In the genomic region with DNA sequence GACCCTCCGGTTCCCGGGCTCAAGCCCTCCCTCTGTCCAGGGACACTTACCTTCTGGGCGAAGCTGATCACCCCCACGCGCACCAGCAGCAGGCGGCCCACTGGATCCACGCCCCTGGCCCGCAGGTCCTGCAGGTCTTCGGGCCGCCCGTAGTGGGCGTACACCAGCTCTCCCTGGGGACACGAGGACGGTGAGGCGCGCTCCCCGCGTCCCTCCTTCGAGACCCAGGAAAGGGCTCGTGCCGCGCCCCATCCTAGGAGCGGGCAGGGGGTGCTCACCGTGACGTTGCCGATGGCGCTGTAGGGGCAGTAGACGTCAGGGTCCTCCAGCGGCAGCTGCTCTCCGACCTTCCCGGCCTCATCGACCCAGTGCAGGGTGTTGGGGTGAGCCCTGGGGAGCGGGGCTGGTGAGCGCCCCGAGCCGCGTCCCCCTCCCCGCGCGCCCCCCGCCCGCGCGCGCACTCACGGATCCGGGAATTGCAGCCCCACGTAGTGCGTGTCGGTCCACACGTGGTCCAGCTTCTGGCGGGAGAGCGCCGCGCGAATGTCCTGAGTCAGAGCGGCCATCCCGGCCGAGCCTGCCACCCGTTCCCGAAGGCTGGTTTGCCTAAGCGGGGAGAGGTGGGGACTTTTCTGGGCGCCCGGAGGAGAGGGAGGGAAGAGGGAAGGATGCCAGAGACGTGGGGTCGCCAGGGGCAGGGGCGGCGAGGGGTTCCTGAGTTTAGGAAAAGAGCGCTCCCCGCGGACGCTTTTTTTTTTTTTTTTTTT, we compare ENCODE assay signal across 1 cellular context.
TF ChIP-seq lines count a peak whose summit lies in the region.

No MANE protein-coding gene starts in this region.

TF ChIP-seq in GM12878, 131 proteins besides CTCF, POLR2A, EP300 and RAD21 (continues in another document):
- TF ChIP-seq, protein P1, sequence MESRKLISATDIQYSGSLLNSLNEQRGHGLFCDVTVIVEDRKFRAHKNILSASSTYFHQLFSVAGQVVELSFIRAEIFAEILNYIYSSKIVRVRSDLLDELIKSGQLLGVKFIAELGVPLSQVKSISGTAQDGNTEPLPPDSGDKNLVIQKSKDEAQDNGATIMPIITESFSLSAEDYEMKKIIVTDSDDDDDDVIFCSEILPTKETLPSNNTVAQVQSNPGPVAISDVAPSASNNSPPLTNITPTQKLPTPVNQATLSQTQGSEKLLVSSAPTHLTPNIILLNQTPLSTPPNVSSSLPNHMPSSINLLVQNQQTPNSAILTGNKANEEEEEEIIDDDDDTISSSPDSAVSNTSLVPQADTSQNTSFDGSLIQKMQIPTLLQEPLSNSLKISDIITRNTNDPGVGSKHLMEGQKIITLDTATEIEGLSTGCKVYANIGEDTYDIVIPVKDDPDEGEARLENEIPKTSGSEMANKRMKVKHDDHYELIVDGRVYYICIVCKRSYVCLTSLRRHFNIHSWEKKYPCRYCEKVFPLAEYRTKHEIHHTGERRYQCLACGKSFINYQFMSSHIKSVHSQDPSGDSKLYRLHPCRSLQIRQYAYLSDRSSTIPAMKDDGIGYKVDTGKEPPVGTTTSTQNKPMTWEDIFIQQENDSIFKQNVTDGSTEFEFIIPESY (IDR thresholded peaks at IDR 0.05): no peak
- TF ChIP-seq ATF3 (IDR thresholded peaks at IDR 0.05; ENCODE audit: borderline replicate concordance, extremely low read depth, low read depth, low read length) (no peak), SPI1 (IDR thresholded peaks at IDR 0.05; ENCODE audit: borderline replicate concordance, insufficient read depth, low read depth, low read length) (no peak), SIX5 (IDR thresholded peaks at IDR 0.05; ENCODE audit: low read depth, low read length, severe bottlenecking) (no peak), IKZF2 (IDR thresholded peaks at IDR 0.05) (no peak), SMC3 (IDR thresholded peaks at IDR 0.05; ENCODE audit: borderline replicate concordance, low read length) (0 out of 2 replicates have a peak, but pooled peaks have one; percentile 3), RB1 (IDR thresholded peaks at IDR 0.05; ENCODE audit: borderline replicate concordance) (peak; percentile 63; the same call in 1 of the 2 replicates), SMARCA5 (IDR thresholded peaks at IDR 0.05) (no peak), JUNB (IDR thresholded peaks at IDR 0.05) (no peak), RAD51 (IDR thresholded peaks at IDR 0.05) (no peak), PML (IDR thresholded peaks at IDR 0.05; ENCODE audit: low read length) (no peak), NBN (IDR thresholded peaks at IDR 0.05) (no peak), TARDBP (IDR thresholded peaks at IDR 0.05; ENCODE audit: borderline replicate concordance) (no peak), BCL3 (IDR thresholded peaks at IDR 0.05; ENCODE audit: borderline replicate concordance, insufficient read depth, low read depth, low read length, poor library complexity, severe bottlenecking) (no peak), STAT1 (conservative IDR thresholded peaks at IDR 0.05) (no peak), MAX (IDR thresholded peaks at IDR 0.05; ENCODE audit: low read depth, low read length) (peak; percentile 64; the same call in 1 of the 2 replicates), MYC (IDR thresholded peaks at IDR 0.05; ENCODE audit: insufficient read depth, insufficient read length, insufficient replicate concordance, low read length, severe bottlenecking) (no peak), ZBED1 (IDR thresholded peaks at IDR 0.05; ENCODE audit: borderline replicate concordance) (no peak), ZNF217 (IDR thresholded peaks at IDR 0.05) (no peak), PRDM15 (CRISPR knock-in tag; IDR thresholded peaks at IDR 0.05) (no peak), SP1 (IDR thresholded peaks at IDR 0.05; ENCODE audit: low read depth, low read length) (no peak), DPF2 (IDR thresholded peaks at IDR 0.05) (0 out of 2 replicates have a peak, but pooled peaks have one; percentile 43), FOXM1 (IDR thresholded peaks at IDR 0.05; ENCODE audit: low read depth, low read length) (no peak), HDAC2 (IDR thresholded peaks at IDR 0.05) (no peak), SREBF2 (IDR thresholded peaks at IDR 0.05; ENCODE audit: low read length) (no peak), POLR2AphosphoS5 (IDR thresholded peaks at IDR 0.05; ENCODE audit: low read length) (no peak), ZNF687 (IDR thresholded peaks at IDR 0.05) (0 out of 2 replicates have a peak, but pooled peaks have one; percentile 40), GATAD2B (conservative IDR thresholded peaks at IDR 0.05; ENCODE audit: low read depth) (peak; percentile 58), JUND (IDR thresholded peaks at IDR 0.05; ENCODE audit: low read depth, low read length) (no peak), SUZ12 (IDR thresholded peaks at IDR 0.05; ENCODE audit: unreplicated experiment) (peak; percentile 77), STAT3 (IDR thresholded peaks at IDR 0.05; ENCODE audit: low read depth, low read length) (no peak), CBX3 (IDR thresholded peaks at IDR 0.05; ENCODE audit: borderline replicate concordance, low read depth) (no peak), TCF12 (IDR thresholded peaks at IDR 0.05; ENCODE audit: low read depth, low read length) (no peak), CBX5 (IDR thresholded peaks at IDR 0.05; ENCODE audit: low read depth) (no peak), KLF5 (IDR thresholded peaks at IDR 0.05; ENCODE audit: partially characterized antibody) (no peak), LARP7 (IDR thresholded peaks at IDR 0.05) (peak; percentile 27; the same call in 1 of the 2 replicates), KAT2A (conservative IDR thresholded peaks at IDR 0.05; ENCODE audit: control insufficient read depth, low read depth, low read length) (no peak), EED (IDR thresholded peaks at IDR 0.05; ENCODE audit: low read depth) (no peak), SMAD5 (IDR thresholded peaks at IDR 0.05; ENCODE audit: low read depth) (no peak)
- TF ChIP-seq, protein P2, sequence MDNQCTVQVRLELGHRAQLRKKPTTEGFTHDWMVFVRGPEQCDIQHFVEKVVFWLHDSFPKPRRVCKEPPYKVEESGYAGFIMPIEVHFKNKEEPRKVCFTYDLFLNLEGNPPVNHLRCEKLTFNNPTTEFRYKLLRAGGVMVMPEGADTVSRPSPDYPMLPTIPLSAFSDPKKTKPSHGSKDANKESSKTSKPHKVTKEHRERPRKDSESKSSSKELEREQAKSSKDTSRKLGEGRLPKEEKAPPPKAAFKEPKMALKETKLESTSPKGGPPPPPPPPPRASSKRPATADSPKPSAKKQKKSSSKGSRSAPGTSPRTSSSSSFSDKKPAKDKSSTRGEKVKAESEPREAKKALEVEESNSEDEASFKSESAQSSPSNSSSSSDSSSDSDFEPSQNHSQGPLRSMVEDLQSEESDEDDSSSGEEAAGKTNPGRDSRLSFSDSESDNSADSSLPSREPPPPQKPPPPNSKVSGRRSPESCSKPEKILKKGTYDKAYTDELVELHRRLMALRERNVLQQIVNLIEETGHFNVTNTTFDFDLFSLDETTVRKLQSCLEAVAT (IDR thresholded peaks at IDR 0.05): no peak
- TF ChIP-seq, protein P3, sequence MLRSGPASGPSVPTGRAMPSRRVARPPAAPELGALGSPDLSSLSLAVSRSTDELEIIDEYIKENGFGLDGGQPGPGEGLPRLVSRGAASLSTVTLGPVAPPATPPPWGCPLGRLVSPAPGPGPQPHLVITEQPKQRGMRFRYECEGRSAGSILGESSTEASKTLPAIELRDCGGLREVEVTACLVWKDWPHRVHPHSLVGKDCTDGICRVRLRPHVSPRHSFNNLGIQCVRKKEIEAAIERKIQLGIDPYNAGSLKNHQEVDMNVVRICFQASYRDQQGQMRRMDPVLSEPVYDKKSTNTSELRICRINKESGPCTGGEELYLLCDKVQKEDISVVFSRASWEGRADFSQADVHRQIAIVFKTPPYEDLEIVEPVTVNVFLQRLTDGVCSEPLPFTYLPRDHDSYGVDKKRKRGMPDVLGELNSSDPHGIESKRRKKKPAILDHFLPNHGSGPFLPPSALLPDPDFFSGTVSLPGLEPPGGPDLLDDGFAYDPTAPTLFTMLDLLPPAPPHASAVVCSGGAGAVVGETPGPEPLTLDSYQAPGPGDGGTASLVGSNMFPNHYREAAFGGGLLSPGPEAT (IDR thresholded peaks at IDR 0.05; ENCODE audit: low read depth): no peak
- TF ChIP-seq, protein P4, sequence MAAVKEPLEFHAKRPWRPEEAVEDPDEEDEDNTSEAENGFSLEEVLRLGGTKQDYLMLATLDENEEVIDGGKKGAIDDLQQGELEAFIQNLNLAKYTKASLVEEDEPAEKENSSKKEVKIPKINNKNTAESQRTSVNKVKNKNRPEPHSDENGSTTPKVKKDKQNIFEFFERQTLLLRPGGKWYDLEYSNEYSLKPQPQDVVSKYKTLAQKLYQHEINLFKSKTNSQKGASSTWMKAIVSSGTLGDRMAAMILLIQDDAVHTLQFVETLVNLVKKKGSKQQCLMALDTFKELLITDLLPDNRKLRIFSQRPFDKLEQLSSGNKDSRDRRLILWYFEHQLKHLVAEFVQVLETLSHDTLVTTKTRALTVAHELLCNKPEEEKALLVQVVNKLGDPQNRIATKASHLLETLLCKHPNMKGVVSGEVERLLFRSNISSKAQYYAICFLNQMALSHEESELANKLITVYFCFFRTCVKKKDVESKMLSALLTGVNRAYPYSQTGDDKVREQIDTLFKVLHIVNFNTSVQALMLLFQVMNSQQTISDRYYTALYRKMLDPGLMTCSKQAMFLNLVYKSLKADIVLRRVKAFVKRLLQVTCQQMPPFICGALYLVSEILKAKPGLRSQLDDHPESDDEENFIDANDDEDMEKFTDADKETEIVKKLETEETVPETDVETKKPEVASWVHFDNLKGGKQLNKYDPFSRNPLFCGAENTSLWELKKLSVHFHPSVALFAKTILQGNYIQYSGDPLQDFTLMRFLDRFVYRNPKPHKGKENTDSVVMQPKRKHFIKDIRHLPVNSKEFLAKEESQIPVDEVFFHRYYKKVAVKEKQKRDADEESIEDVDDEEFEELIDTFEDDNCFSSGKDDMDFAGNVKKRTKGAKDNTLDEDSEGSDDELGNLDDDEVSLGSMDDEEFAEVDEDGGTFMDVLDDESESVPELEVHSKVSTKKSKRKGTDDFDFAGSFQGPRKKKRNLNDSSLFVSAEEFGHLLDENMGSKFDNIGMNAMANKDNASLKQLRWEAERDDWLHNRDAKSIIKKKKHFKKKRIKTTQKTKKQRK (IDR thresholded peaks at IDR 0.05; ENCODE audit: low read depth, low read length): no peak
